8 cellular contexts compared by ENCODE assay signal in the genomic region with DNA sequence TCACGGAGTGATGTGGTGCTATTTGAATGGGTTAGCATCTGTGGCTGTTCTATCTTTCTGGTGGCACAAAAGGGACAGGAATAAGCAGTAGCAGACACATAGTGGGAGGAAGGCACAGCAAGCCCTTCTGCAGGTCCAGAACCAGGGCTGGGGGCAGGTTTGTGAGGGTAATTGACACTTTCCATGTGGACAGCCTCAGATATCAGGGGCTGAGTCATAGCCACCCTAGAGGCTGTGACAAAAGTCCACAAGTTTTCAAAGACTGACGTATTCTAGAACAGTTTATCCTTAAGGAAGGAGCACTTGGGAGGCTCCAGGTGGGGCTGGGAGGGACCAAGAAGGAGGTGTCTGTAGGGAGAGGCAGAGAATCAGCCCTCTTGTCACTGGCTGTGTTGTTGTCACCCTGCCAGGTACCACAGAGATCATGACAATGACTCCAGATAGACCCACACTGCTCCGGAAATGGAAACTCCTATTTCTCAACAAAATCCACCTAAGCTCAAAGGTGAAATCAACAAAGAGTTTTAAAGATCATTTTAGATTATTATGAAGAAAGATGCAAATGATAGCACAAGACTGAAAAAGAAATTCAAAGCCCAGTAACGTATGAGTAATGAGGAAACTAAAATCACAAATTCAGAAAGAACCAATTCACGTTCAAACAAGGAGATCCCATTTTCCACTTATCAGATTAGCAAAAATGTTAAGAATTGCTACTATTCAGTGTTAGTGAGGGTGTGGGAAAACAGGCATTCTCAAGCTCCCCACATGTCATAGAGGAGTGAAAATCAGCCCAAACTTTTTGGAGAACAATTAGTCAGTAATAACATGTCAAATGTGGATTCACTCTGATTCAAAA. TPM values are rescaled to one million over a fixed set of nuclear protein-coding genes. Genes with fewer than 3 reads are reported as not detected.
DNase-seq lines count a peak whose midpoint lies in the region; ATAC-seq and TF ChIP-seq lines count a peak whose summit lies in the region.

No MANE protein-coding gene starts in this region.

- WGBS in liver = 28% methylated on average over 5 of the region's 5 CpGs

- H3K36me3 ChIP-seq in A673 (ENCODE audit: insufficient read depth, low read length, poor library complexity, severe bottlenecking) (no peaks in the 10 kb centered on the region), liver (ENCODE audit: control insufficient read depth in 4 of 4, insufficient read depth in 3 of 4, low read depth in 1 of 4, low read length in 3 of 4) (no peaks in the 10 kb centered on the region)

- TF ChIP-seq CTCF in A673 (conservative IDR thresholded peaks at IDR 0.05; ENCODE audit: low read depth, low read length) = no peak
- TF ChIP-seq CTCF in liver (IDR thresholded peaks at IDR 0.05; ENCODE audit: low read depth, low read length, missing input control) = no peak

- no peaks in the 10 kb centered on the region for H3K27me3 ChIP-seq in A673 (replicated peaks; ENCODE audit: insufficient read depth, low read depth, low read length, poor library complexity)
- no peaks in the 10 kb centered on the region for H3K27me3 ChIP-seq in liver (ENCODE audit: control insufficient read depth in 4 of 4, insufficient read depth in 4 of 4, low read length in 3 of 4)

- H3K9me3 ChIP-seq in A673 (ENCODE audit: low read depth, low read length, poor library complexity, severe bottlenecking) (no peaks in the 10 kb centered on the region), liver (ENCODE audit: control insufficient read depth in 4 of 4, low read length in 3 of 4) (no peaks in the 10 kb centered on the region)

- H3K4me1 Mint-ChIP-seq in activated CD4-positive, alpha-beta memory T cell treated with anti-CD3 and anti-CD28 coated beads, Interleukin-2, amount 10 ng/mL, durations not matched to agents 7 days and 5 days = peaks cover 14% of the 10 kb centered on the region

- peak; percentile 33 for DNase-seq in A673 (ENCODE audit: low spot score)
- DNase-seq in activated CD4-positive, alpha-beta memory T cell treated with anti-CD3 and anti-CD28 coated beads, Interleukin-2, amount 10 ng/mL, durations not matched to agents 7 days and 5 days = no peak
- no peak for DNase-seq in 8988T
- no peak for DNase-seq in NCI-H446 (lab: John Stamatoyannopoulos, UW)

- TF ChIP-seq RAD21 in liver (IDR thresholded peaks at IDR 0.05) = peak in 1 of 2 donors; percentile 32

- H3K4me1 ChIP-seq in A673 (ENCODE audit: insufficient read depth, low read length, poor library complexity, severe bottlenecking) (peaks cover 26% of the 10 kb centered on the region), liver (ENCODE audit: control insufficient read depth in 4 of 4, insufficient read depth in 4 of 4, low read length in 3 of 4) (peaks cover 14 to 45% (median 19%) of the 10 kb centered on the region in 4 donors)

- BruUV-seq in A673 (replicated peaks; lab: Mats Ljungman, UMichigan) = no TSS peak

- no peak overlapping the region for H3K27ac ChIP-seq in A673 (ENCODE audit: low read depth, low read length, poor library complexity, severe bottlenecking)
- H3K27ac ChIP-seq in liver (ENCODE audit: low read depth in 1 of 2, low read length in 2 of 2) = peak overlapping the region; percentile 82 to 84

- peak overlapping the region; percentile 31 for H3K27ac Mint-ChIP-seq in activated CD4-positive, alpha-beta memory T cell treated with anti-CD3 and anti-CD28 coated beads, Interleukin-2, amount 10 ng/mL, durations not matched to agents 7 days and 5 days

- CTCF ChIA-PET in A673 (lab: Charles Lee) = no interaction called here
- CTCF ChIA-PET in activated CD4-positive, alpha-beta memory T cell treated with anti-CD3 and anti-CD28 coated beads, Interleukin-2, amount 10 ng/mL, durations not matched to agents 7 days and 5 days (lab: Charles Lee) = no interaction called here

- H3K4me3 ChIP-seq in A673 (ENCODE audit: low read depth, low read length, poor library complexity, severe bottlenecking) (no peak overlapping the region), liver (ENCODE audit: low read depth in 1 of 3, low read length in 3 of 3) (no peak overlapping the region)

- no peak overlapping the region for H3K4me3 Mint-ChIP-seq in activated CD4-positive, alpha-beta memory T cell treated with anti-CD3 and anti-CD28 coated beads, Interleukin-2, amount 10 ng/mL, durations not matched to agents 7 days and 5 days

- ATAC-seq in GM19463 (IDR thresholded peaks at IDR 0.05; ENCODE audit: unreplicated experiment) (peak; percentile 46), HG03139 (IDR thresholded peaks at IDR 0.05; ENCODE audit: unreplicated experiment) (no peak), GM19324 (IDR thresholded peaks at IDR 0.05; ENCODE audit: low FRiP score, unreplicated experiment) (no peak)

- H3K36me3 Mint-ChIP-seq in activated CD4-positive, alpha-beta memory T cell treated with anti-CD3 and anti-CD28 coated beads, Interleukin-2, amount 10 ng/mL, durations not matched to agents 7 days and 5 days (ENCODE audit: low read depth) = no peaks in the 10 kb centered on the region

- H3K9ac ChIP-seq in liver (ENCODE audit: low read depth in 1 of 2, low read length in 2 of 2) = peak overlapping the region in 1 of 2 donors; percentile 29

- intact Hi-C loops in A673 (cut with micrococcal nuclease; ENCODE audit: unreplicated experiment) = no loop called here

- no peaks in the 10 kb centered on the region for H3K27me3 Mint-ChIP-seq in activated CD4-positive, alpha-beta memory T cell treated with anti-CD3 and anti-CD28 coated beads, Interleukin-2, amount 10 ng/mL, durations not matched to agents 7 days and 5 days

- no peaks in the 10 kb centered on the region for H3K9me3 Mint-ChIP-seq in activated CD4-positive, alpha-beta memory T cell treated with anti-CD3 and anti-CD28 coated beads, Interleukin-2, amount 10 ng/mL, durations not matched to agents 7 days and 5 days

- POLR2A ChIA-PET in A673 (lab: Charles Lee; ENCODE audit: low non-redundant PET) = no interaction called here
- POLR2A ChIA-PET in activated CD4-positive, alpha-beta memory T cell treated with anti-CD3 and anti-CD28 coated beads, Interleukin-2, amount 10 ng/mL, durations not matched to agents 7 days and 5 days (lab: Charles Lee) = interaction anchor here (1.0 to 2.0 kb wide), 2 partner anchors 9 to 18 kb away, joined by 4 to 7 read pairs; no protein-coding TSS in a partner anchor

TF ChIP-seq in liver, 16 proteins besides CTCF, POLR2A, EP300 and RAD21 (continues in another document):
- TF ChIP-seq EGR1 (IDR thresholded peaks at IDR 0.05; ENCODE audit: low read depth in 2 of 2) = peak in 1 of 2 donors; percentile 59
- peak; percentile 58 to 70 for TF ChIP-seq JUND (IDR thresholded peaks at IDR 0.05)
- TF ChIP-seq, protein P1, sequence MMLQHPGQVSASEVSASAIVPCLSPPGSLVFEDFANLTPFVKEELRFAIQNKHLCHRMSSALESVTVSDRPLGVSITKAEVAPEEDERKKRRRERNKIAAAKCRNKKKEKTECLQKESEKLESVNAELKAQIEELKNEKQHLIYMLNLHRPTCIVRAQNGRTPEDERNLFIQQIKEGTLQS (IDR thresholded peaks at IDR 0.05) = peak; percentile 70
- peak; percentile 94 to 95 for TF ChIP-seq RXRA (IDR thresholded peaks at IDR 0.05)
- TF ChIP-seq YY1 (IDR thresholded peaks at IDR 0.05) = peak; percentile 51
- peak in 1 of 2 donors; percentile 72 for TF ChIP-seq GABPA (IDR thresholded peaks at IDR 0.05 in 1 of 2, conservative IDR thresholded peaks at IDR 0.05 in 1 of 2)
- peak; percentile 94 for TF ChIP-seq SP1 (IDR thresholded peaks at IDR 0.05)
- TF ChIP-seq, protein P2, sequence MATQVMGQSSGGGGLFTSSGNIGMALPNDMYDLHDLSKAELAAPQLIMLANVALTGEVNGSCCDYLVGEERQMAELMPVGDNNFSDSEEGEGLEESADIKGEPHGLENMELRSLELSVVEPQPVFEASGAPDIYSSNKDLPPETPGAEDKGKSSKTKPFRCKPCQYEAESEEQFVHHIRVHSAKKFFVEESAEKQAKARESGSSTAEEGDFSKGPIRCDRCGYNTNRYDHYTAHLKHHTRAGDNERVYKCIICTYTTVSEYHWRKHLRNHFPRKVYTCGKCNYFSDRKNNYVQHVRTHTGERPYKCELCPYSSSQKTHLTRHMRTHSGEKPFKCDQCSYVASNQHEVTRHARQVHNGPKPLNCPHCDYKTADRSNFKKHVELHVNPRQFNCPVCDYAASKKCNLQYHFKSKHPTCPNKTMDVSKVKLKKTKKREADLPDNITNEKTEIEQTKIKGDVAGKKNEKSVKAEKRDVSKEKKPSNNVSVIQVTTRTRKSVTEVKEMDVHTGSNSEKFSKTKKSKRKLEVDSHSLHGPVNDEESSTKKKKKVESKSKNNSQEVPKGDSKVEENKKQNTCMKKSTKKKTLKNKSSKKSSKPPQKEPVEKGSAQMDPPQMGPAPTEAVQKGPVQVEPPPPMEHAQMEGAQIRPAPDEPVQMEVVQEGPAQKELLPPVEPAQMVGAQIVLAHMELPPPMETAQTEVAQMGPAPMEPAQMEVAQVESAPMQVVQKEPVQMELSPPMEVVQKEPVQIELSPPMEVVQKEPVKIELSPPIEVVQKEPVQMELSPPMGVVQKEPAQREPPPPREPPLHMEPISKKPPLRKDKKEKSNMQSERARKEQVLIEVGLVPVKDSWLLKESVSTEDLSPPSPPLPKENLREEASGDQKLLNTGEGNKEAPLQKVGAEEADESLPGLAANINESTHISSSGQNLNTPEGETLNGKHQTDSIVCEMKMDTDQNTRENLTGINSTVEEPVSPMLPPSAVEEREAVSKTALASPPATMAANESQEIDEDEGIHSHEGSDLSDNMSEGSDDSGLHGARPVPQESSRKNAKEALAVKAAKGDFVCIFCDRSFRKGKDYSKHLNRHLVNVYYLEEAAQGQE (IDR thresholded peaks at IDR 0.05) = peak; percentile 31
- TF ChIP-seq, protein P3, sequence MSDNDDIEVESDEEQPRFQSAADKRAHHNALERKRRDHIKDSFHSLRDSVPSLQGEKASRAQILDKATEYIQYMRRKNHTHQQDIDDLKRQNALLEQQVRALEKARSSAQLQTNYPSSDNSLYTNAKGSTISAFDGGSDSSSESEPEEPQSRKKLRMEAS (IDR thresholded peaks at IDR 0.05) = no peak
- TF ChIP-seq FOXA2 (IDR thresholded peaks at IDR 0.05) = peak; percentile 51
- TF ChIP-seq NR2F2 (IDR thresholded peaks at IDR 0.05) = no peak
- TF ChIP-seq HNF4A (conservative IDR thresholded peaks at IDR 0.05) = peak; percentile 89 to 90
- TF ChIP-seq TAF1 (conservative IDR thresholded peaks at IDR 0.05) = no peak
- peak; percentile 45 for TF ChIP-seq FOXA1 (IDR thresholded peaks at IDR 0.05)

RNA-seq across cellular contexts. Expression of a gene that starts 48.3 kb away (rescaled TPM):
- total RNA-seq in A673 (2021) (69.9 and 73.9 TPM in 2 replicates), liver (100 to 1,000 TPM in 1 of 2 donors, 10 to 100 TPM in 1; 46.9 to 120 TPM)
- total RNA-seq in activated CD4-positive, alpha-beta memory T cell treated with anti-CD3 and anti-CD28 coated beads, Interleukin-2, amount 10 ng/mL, durations not matched to agents 7 days and 5 days = 100 to 1,000 TPM; 102 to 109 TPM
- 100 to 1,000 TPM in 1 of 2 donors, 10 to 100 TPM in 1; 52.9 to 204 TPM for polyA plus RNA-seq in liver
